Comparison of ENCODE assay signal across 1 cellular context in genomic region chr7:155263051-155263450, GRCh38.
TF ChIP-seq lines count a peak whose summit lies in the region.

No MANE protein-coding gene starts in this region.

TF ChIP-seq in H1, 55 proteins besides CTCF, POLR2A, EP300 and RAD21:
- TF ChIP-seq SIRT6 (IDR thresholded peaks at IDR 0.05; ENCODE audit: low read length), result no peak
- no peak for TF ChIP-seq RNF2 (IDR thresholded peaks at IDR 0.05; ENCODE audit: borderline replicate concordance, low read depth, low read length, missing control alignments, poor library complexity, severe bottlenecking)
- no peak for TF ChIP-seq TBP (IDR thresholded peaks at IDR 0.05; ENCODE audit: low read depth, low read length)
- no peak for TF ChIP-seq BCL11A (IDR thresholded peaks at IDR 0.05; ENCODE audit: low read depth in 2 of 2, low read length in 2 of 2)
- no peak for TF ChIP-seq SP4 (IDR thresholded peaks at IDR 0.05; ENCODE audit: low read length)
- TF ChIP-seq E2F6 (IDR thresholded peaks at IDR 0.05), result no peak
- no peak for TF ChIP-seq CHD7 (IDR thresholded peaks at IDR 0.05; ENCODE audit: insufficient replicate concordance, low read length)
- TF ChIP-seq TEAD4 (IDR thresholded peaks at IDR 0.05; ENCODE audit: low read depth, low read length), result no peak
- no peak for TF ChIP-seq EZH2 (IDR thresholded peaks at IDR 0.05; ENCODE audit: low read depth, low read length, severe bottlenecking)
- no peak for TF ChIP-seq ZNF274 (IDR thresholded peaks at IDR 0.05; ENCODE audit: borderline replicate concordance, extremely low read depth, low read length)
- TF ChIP-seq HDAC2 (IDR thresholded peaks at IDR 0.05; ENCODE audit: borderline replicate concordance in 1 of 2, low read depth in 2 of 2, low read length in 2 of 2), result no peak
- TF ChIP-seq SP1 (IDR thresholded peaks at IDR 0.05; ENCODE audit: low read depth, low read length), result no peak
TF ChIP-seq in H1: peak in this region for 0.
